In genomic region chr4:70711599-70711998, GRCh38 we compare ENCODE assay signal across 1 cellular context.
TF ChIP-seq lines count a peak whose summit lies in the region.

No MANE protein-coding gene starts in this region.

TF ChIP-seq in H1, 55 proteins besides CTCF, POLR2A, EP300 and RAD21:
- TF ChIP-seq RNF2 (IDR thresholded peaks at IDR 0.05; ENCODE audit: borderline replicate concordance, low read depth, low read length, missing control alignments, poor library complexity, severe bottlenecking) (no peak), E2F6 (IDR thresholded peaks at IDR 0.05) (no peak), ATF2 (IDR thresholded peaks at IDR 0.05; ENCODE audit: low read length) (no peak), NANOG (IDR thresholded peaks at IDR 0.05; ENCODE audit: insufficient read depth, low read depth, low read length, poor library complexity, severe bottlenecking) (no peak), CEBPB (IDR thresholded peaks at IDR 0.05; ENCODE audit: low read depth, low read length) (no peak), POU5F1 (IDR thresholded peaks at IDR 0.05; ENCODE audit: low read depth, low read length) (no peak)
